12 cellular contexts compared by ENCODE assay signal in genomic region chr7:97016392-97017196, GRCh38. TPM values are rescaled to one million over a fixed set of nuclear protein-coding genes. Genes with fewer than 3 reads are reported as not detected.
A peak's percentile ranks its signal among the peaks of the same experiment; 100 is the strongest.
DNase-seq lines count a peak whose midpoint lies in the region; ATAC-seq, FAIRE-seq and TF ChIP-seq lines count a peak whose summit lies in the region.
"Had no signal": no experiment of that assay in that cellular context is flagged by ENCODE, and none has a peak within 500 bp of the region (broad histone marks: within the 10 kb centered on the region; RNA-seq: fewer than 3 reads in every experiment).

No MANE protein-coding gene starts in this region.

- dilution Hi-C loops in keratinocyte (cut with MboI; ENCODE audit: extremely low pct_ligation_motif_present, low sequenced_read_pairs): no loop called here

- H4K20me1 ChIP-seq in keratinocyte (ENCODE audit: control insufficient read depth, extremely low read depth, insufficient read depth, low read length): no peaks in the 10 kb centered on the region

- H3K9ac ChIP-seq in keratinocyte (ENCODE audit: control insufficient read depth, extremely low read depth, insufficient read depth, low read length): no peak overlapping the region

- no peak for ATAC-seq in GM21528 (IDR thresholded peaks at IDR 0.05; ENCODE audit: low FRiP score, unreplicated experiment)

- peak overlapping the region; percentile 16 for H3K4me2 ChIP-seq in keratinocyte (ENCODE audit: control insufficient read depth, extremely low read depth, insufficient read depth, low read depth, low read length)

- no peaks in the 10 kb centered on the region for H3K27me3 ChIP-seq in BE2C
- peaks cover 67% of the 10 kb centered on the region for H3K27me3 ChIP-seq in keratinocyte (ENCODE audit: control insufficient read depth, extremely low read depth, insufficient read depth, low read length)
- H3K27me3 ChIP-seq in SJCRH30: no peaks in the 10 kb centered on the region

- H3K9me3 ChIP-seq in BE2C (no peaks in the 10 kb centered on the region), keratinocyte (ENCODE audit: control insufficient read depth, low read depth, low read length) (no peaks in the 10 kb centered on the region), SJCRH30 (replicated peaks) (no peaks in the 10 kb centered on the region)

- peak overlapping the region; percentile 74 for H3K4me3 ChIP-seq in BE2C (ENCODE audit: low read depth, low read length)
- H3K4me3 ChIP-seq in keratinocyte (ENCODE audit: control insufficient read depth in 2 of 3, extremely low read depth in 1 of 3, insufficient read depth in 2 of 3, low read depth in 1 of 3, low read length in 3 of 3): peak overlapping the region in 1 of 3 experiments; percentile 20
- no peak overlapping the region for H3K4me3 ChIP-seq in SJCRH30
- H3K4me3 ChIP-seq: cardiac muscle cell had no signal

- peak; percentile 49 for TF ChIP-seq CTCF in BE2C (IDR thresholded peaks at IDR 0.05; ENCODE audit: low read depth, low read length)
- TF ChIP-seq CTCF in keratinocyte (optimal IDR thresholded peaks at IDR 0.05 in 1 of 3, IDR thresholded peaks at IDR 0.05 in 1 of 3, conservative IDR thresholded peaks at IDR 0.05 in 1 of 3; ENCODE audit: extremely low read depth in 1 of 3, insufficient read depth in 2 of 3, low read length in 3 of 3): no peak

- H2AFZ ChIP-seq in keratinocyte (ENCODE audit: control insufficient read depth, low read length): no peak overlapping the region

- no peak for FAIRE-seq in keratinocyte (lab: Jason Lieb, UNC)

- H3K36me3 ChIP-seq in BE2C: no peaks in the 10 kb centered on the region
- no peaks in the 10 kb centered on the region for H3K36me3 ChIP-seq in keratinocyte (ENCODE audit: control insufficient read depth in 2 of 2, extremely low read depth in 1 of 2, insufficient read depth in 2 of 2, low read length in 2 of 2)
- H3K36me3 ChIP-seq in SJCRH30: no peaks in the 10 kb centered on the region
- H3K36me3 ChIP-seq: cardiac muscle cell had no signal

- H3K79me2 ChIP-seq in keratinocyte (ENCODE audit: control insufficient read depth, insufficient read depth, low read length): no peaks in the 10 kb centered on the region

- DNase-seq in BE2C (peak; percentile 67), HuH-7 (ENCODE audit: low spot score) (peak; percentile 94), SHP77 treated with DMSO at 0.1 percent for 48 hours (lab: John Stamatoyannopoulos, UW) (peak; percentile 58), keratinocyte (ENCODE audit: low read depth, low spot score) (no peak), SJCRH30 (no peak), hippocampal formation (lab: John Stamatoyannopoulos, UW) (no peak), kidney glomerular epithelial cell (lab: John Stamatoyannopoulos, UW) (no peak)
- DNase-seq: activated B cell treated with CpG ODN at 0.5 μM for 24 hours, KG1 had no signal

- peaks cover 4% of the 10 kb centered on the region for H3K4me1 ChIP-seq in BE2C
- H3K4me1 ChIP-seq in keratinocyte (ENCODE audit: control insufficient read depth, extremely low read depth, insufficient read depth, low read length): no peaks in the 10 kb centered on the region
- no peaks in the 10 kb centered on the region for H3K4me1 ChIP-seq in SJCRH30

- no peaks in the 10 kb centered on the region for H3K9me1 ChIP-seq in keratinocyte (ENCODE audit: control insufficient read depth, extremely low read depth, insufficient read depth, low read length)

- H3K27ac ChIP-seq in keratinocyte (ENCODE audit: control insufficient read depth, insufficient read depth, low read length) (no peak overlapping the region), SJCRH30 (no peak overlapping the region)
- H3K27ac ChIP-seq: cardiac muscle cell had no signal

RNA-seq across cellular contexts. Expression of gene DLX5, which starts 8.0 kb away (rescaled TPM):
- 6.2 TPM for polyA plus RNA-seq in BE2C (2012; ENCODE audit: insufficient read depth, insufficient read length, low read depth)
- 0.67 to 2.3 TPM (median 0.83 TPM) in 3 replicates for polyA plus RNA-seq in keratinocyte
- 10.6 TPM for polyA plus RNA-seq in keratinocyte (2011; ENCODE audit: low read depth)
- polyA plus RNA-seq in keratinocyte (2011; cell fraction: cytosol; rRNA removed): 1.1 and 2.0 TPM in 2 replicates
- polyA plus RNA-seq in keratinocyte (2011; cell fraction: nucleus; rRNA removed): 5.4 and 8.5 TPM in 2 replicates
- 1.00 and 18.5 TPM in 2 replicates for polyA plus RNA-seq in keratinocyte (2012; ENCODE audit: low replicate concordance)
- polyA minus RNA-seq in keratinocyte: 2.2 to 2.8 TPM in 2 of 3 replicates, not detected in the other
- 2.5 TPM for polyA minus RNA-seq in keratinocyte (2011; cell fraction: cytosol; rRNA and poly(A)+ RNA removed)
- polyA minus RNA-seq in keratinocyte (2011; cell fraction: nucleus; rRNA and poly(A)+ RNA removed): 3.2 and 4.0 TPM in 2 replicates
- not detected in 2 replicates for total RNA-seq in SJCRH30 (2014; rRNA removed; shearing (Covaris generic))
- total RNA-seq: activated B cell treated with CpG ODN at 0.5 μM for 24 hours, cardiac muscle cell, liver had no signal
- polyA plus RNA-seq: liver had no signal

RNA-seq across cellular contexts. Expression of gene DLX6, which starts 11.2 kb away (rescaled TPM):
- 20.5 TPM for polyA plus RNA-seq in BE2C (2012; ENCODE audit: insufficient read depth, insufficient read length, low read depth)
- 0.05 TPM in 1 of 3 replicates, not detected in the others for polyA plus RNA-seq in keratinocyte
- 0.25 TPM for polyA plus RNA-seq in keratinocyte (2011; ENCODE audit: low read depth)
- polyA plus RNA-seq in keratinocyte (2011; cell fraction: cytosol; rRNA removed): 0.06 and 0.18 TPM in 2 replicates
- polyA plus RNA-seq in keratinocyte (2011; cell fraction: nucleus; rRNA removed): 0.13 and 0.14 TPM in 2 replicates
- 0.20 TPM in 1 of 2 replicates, not detected in the other for polyA plus RNA-seq in keratinocyte (2012; ENCODE audit: low replicate concordance)
- not detected in 3 replicates for polyA minus RNA-seq in keratinocyte
- not detected for polyA minus RNA-seq in keratinocyte (2011; cell fraction: cytosol; rRNA and poly(A)+ RNA removed)
- not detected in 2 replicates for polyA minus RNA-seq in keratinocyte (2011; cell fraction: nucleus; rRNA and poly(A)+ RNA removed)
- 3.1 and 3.4 TPM in 2 replicates for total RNA-seq in SJCRH30 (2014; rRNA removed; shearing (Covaris generic))
- total RNA-seq: activated B cell treated with CpG ODN at 0.5 μM for 24 hours, cardiac muscle cell, liver had no signal
- polyA plus RNA-seq: cardiac muscle cell, liver had no signal

Comparison
In these comparisons a context has a peak if more than half of its experiments do, and no peak if none do; other contexts are left out.
1. DNase-seq: peak in BE2C (single experiment), HuH-7 (single experiment) and SHP77 treated with DMSO at 0.1 percent for 48 hours (single experiment); none in keratinocyte (single experiment), SJCRH30 (0 of 2), hippocampal formation (0 of 2) and kidney glomerular epithelial cell (single experiment).